31 cellular contexts compared by ENCODE assay signal in the genomic region with DNA sequence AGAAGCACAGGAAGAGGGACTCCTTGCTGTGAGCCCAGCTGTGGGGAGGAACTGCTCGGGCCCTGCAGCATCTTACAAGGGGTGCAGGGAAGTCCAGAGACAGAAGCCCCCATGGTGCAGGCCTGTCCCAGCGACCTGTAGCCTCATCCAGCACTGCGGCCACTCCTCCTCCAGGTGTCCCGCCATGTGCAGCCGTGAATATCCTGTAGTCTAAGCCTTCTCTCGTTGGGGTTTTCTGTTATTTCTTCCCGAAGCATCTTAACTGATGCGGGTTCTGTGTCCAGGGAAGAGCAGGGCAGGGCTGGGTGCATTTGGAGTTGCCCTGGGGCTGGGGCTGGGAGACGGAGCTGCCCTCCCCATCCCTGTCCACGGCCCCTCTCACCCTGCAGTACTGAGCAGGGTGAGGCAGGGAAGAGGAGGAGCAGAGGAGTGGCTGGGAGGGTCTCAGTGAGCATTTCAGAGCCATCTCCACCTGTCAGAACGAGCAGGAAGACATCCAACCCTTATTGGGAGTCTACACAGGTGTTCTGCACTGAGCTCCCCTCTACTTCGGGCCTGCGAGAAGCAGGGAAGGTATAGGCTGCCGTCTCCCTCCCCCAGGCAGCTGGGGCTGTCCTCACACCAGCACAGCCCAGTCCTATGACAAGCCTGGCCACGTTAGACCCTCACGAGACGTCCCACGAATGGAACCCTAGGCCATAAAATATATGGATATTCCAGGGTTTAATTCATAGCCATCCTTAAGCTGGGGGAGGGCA.
"Had no signal": no experiment of that assay in that cellular context is flagged by ENCODE, and none has a peak within 500 bp of the region (broad histone marks: within the 10 kb centered on the region; RNA-seq: fewer than 3 reads in every experiment).

No MANE protein-coding gene starts in this region.

- ATAC-seq: activated CD4-positive, CD25-positive, alpha-beta regulatory T cell treated with anti-CD3 and anti-CD28 coated beads, Interleukin-2, amount 50 U/mL, for 24 hours; left cardiac atrium; left ventricle myocardium superior; sciatic nerve; T-helper 17 cell had no signal

- H3K4me1 ChIP-seq: adrenal gland, ascending aorta, prostate gland, suprapubic skin, tibial artery had no signal

- H3K27me3 ChIP-seq: adrenal gland, ascending aorta, cardiac muscle cell, ovary, tibial artery had no signal

- H3K36me3 ChIP-seq: adrenal gland, ascending aorta, cardiac muscle cell, neutrophil, ovary, prostate gland, suprapubic skin, tibial artery, WERI-Rb-1 had no signal

- H3K27ac ChIP-seq: adrenal gland, ascending aorta, cardiac muscle cell, coronary artery, dorsolateral prefrontal cortex, neutrophil, ovary, prostate gland, suprapubic skin, tibial artery, WERI-Rb-1 had no signal

- DNase-seq: activated CD4-positive, alpha-beta memory T cell treated with anti-CD3 and anti-CD28 coated beads for 36 hours; activated CD4-positive, alpha-beta T cell treated with anti-CD3 and anti-CD28 coated beads for 48 hours; activated CD8-positive, alpha-beta memory T cell treated with anti-CD3 and anti-CD28 coated beads, Interleukin-2, amount 50 U/mL, for 4 hours; activated effector memory CD4-positive, alpha-beta T cell treated with anti-CD3 and anti-CD28 coated beads, Interleukin-2, amount 50 U/mL, for 16 hours; activated naive CD4-positive, alpha-beta T cell treated with anti-CD3 and anti-CD28 coated beads for 36 hours; activated naive CD8-positive, alpha-beta T cell treated with anti-CD3 and anti-CD28 coated beads for 36 hours; activated T-cell treated with anti-CD3 and anti-CD28 coated beads, Interleukin-2, amount 50 U/mL, for 1 hour; adrenal gland; cerebellar nuclear complex; effector memory CD4-positive, alpha-beta T cell; islet precursor cell; left cardiac atrium; left ventricle myocardium superior; ovary; retina; small intestine; stimulated activated CD4-positive, alpha-beta T cell treated with anti-CD3 and anti-CD28 coated beads, Interleukin-2, amount 100 ng/mL, for 24 hours; stimulated activated naive CD4-positive, alpha-beta T cell; T-helper 17 cell; T1000; tibial artery had no signal

- H3K4me3 ChIP-seq: adrenal gland, ascending aorta, cardiac muscle cell, coronary artery, dorsolateral prefrontal cortex, ovary, prostate gland, suprapubic skin, tibial artery had no signal

- H3K9me3 ChIP-seq: adrenal gland, ascending aorta, neutrophil, ovary, prostate gland, suprapubic skin, tibial artery had no signal
